8 cellular contexts compared by ENCODE assay signal in genomic region chr22:20418211-20418788, GRCh38. TPM values are rescaled to one million over a fixed set of nuclear protein-coding genes. Genes with fewer than 3 reads are reported as not detected.
DNase-seq lines count a peak whose midpoint lies in the region; ATAC-seq and TF ChIP-seq lines count a peak whose summit lies in the region.

No MANE protein-coding gene starts in this region.

- POLR2A ChIA-PET in CD4-positive, alpha-beta memory T cell (lab: Charles Lee; ENCODE audit: partially characterized antibody): interaction anchor here (0.7 to 1.6 kb wide), 8 partner anchors 9 to 154 kb away, joined by 3 to 13 read pairs (median 6); no protein-coding TSS in a partner anchor
- POLR2A ChIA-PET in PC-9 (lab: Charles Lee; ENCODE audit: unreplicated experiment): interaction anchor here (1.0 kb wide), 1 partner anchor 76 kb away, joined by 24 read pairs; no protein-coding TSS in a partner anchor
- POLR2A ChIA-PET in naive thymus-derived CD8-positive, alpha-beta T cell (lab: Charles Lee): interaction anchor here (0.6 to 2.9 kb wide), 14 partner anchors 9 to 346 kb away, joined by 3 to 14 read pairs (median 5); partner anchors contain the start of genes KLHL22 and MED15

- H3K27ac ChIP-seq in CD4-positive, alpha-beta memory T cell (ENCODE audit: low read depth, low read length): no peak overlapping the region
- no peak overlapping the region for H3K27ac ChIP-seq in PC-9

- CTCF ChIA-PET in CD4-positive, alpha-beta memory T cell (lab: Charles Lee; ENCODE audit: partially characterized antibody): interaction anchor here (0.6 to 4.8 kb wide), 52 partner anchors 9 to 563 kb away, joined by 3 to 107 read pairs (median 4); partner anchors contain the start of gene MED15
- CTCF ChIA-PET in PC-9 (lab: Charles Lee): interaction anchor here (0.5 to 0.8 kb wide), 5 partner anchors 30 to 123 kb away, joined by 3 to 21 read pairs (median 10); no protein-coding TSS in a partner anchor

- H3K4me3 ChIP-seq in CD4-positive, alpha-beta memory T cell (ENCODE audit: low read length in 2 of 2): peak overlapping the region in 1 of 2 donors; percentile 51
- H3K4me3 ChIP-seq in PC-9 (peak overlapping the region; percentile 46; the same call in 1 of the 2 replicates), fibroblast of mammary gland (ENCODE audit: control insufficient read depth, low read depth, low read length) (peak overlapping the region; percentile 47)

- intact Hi-C loops in CD4-positive, alpha-beta memory T cell (cut with micrococcal nuclease): loop anchor here (1.0 to 5.0 kb wide), 5 partner anchors 38 to 367 kb away; no protein-coding TSS in a partner anchor
- intact Hi-C loops in PC-9 (cut with micrococcal nuclease; ENCODE audit: unreplicated experiment): loop anchor here (2.0 to 5.0 kb wide), 2 partner anchors 189 to 261 kb away; no protein-coding TSS in a partner anchor

- no peak overlapping the region; the same call in 1 of the 2 replicates for H2AFZ ChIP-seq in PC-9

- peak; percentile 79 to 85 for ATAC-seq in naive thymus-derived CD8-positive, alpha-beta T cell
- ATAC-seq in stimulated activated naive B cell treated with anti-CD40 and anti-IgM and Interleukin-4, amounts not matched to agents 10 μg/mL and 1 μg/mL and 100 μg/mL, for 72 hours (replicated peaks): peak; percentile 91 to 93
- no peak for ATAC-seq in GM21737 (IDR thresholded peaks at IDR 0.05; ENCODE audit: unreplicated experiment)

- H3K9me2 ChIP-seq in PC-9 (ENCODE audit: insufficient read depth): no peaks in the 10 kb centered on the region

- BruUV-seq in PC-9 (replicated peaks; lab: Mats Ljungman, UMichigan): no TSS peak

- no peaks in the 10 kb centered on the region for H3K36me3 ChIP-seq in CD4-positive, alpha-beta memory T cell (ENCODE audit: insufficient read depth, low read length)
- H3K36me3 ChIP-seq in PC-9 (ENCODE audit: low read depth): no peaks in the 10 kb centered on the region

- H4K20me1 ChIP-seq in PC-9 (ENCODE audit: insufficient read depth): no peaks in the 10 kb centered on the region

- no peaks in the 10 kb centered on the region for H3F3A ChIP-seq in PC-9 (ENCODE audit: insufficient read depth, low read depth)

- peak; percentile 83 for TF ChIP-seq CTCF in PC-9 (conservative IDR thresholded peaks at IDR 0.05)
- TF ChIP-seq CTCF in fibroblast of mammary gland (conservative IDR thresholded peaks at IDR 0.05; ENCODE audit: control insufficient read depth, insufficient read depth, low read depth, low read length): peak; percentile 73

- peak; percentile 67 to 74 (median 69) for DNase-seq in CD4-positive, alpha-beta memory T cell
- DNase-seq in HS-5 (ENCODE audit: low read depth): peak; percentile 58
- peak in 1 of 2 experiments; percentile 50 for DNase-seq in PC-9
- DNase-seq in activated T-helper 1 cell treated with Interleukin-2 at 50 U/mL for 16 hours (ENCODE audit: low read depth): peak; percentile 57
- peak; percentile 79 for DNase-seq in fibroblast of mammary gland (ENCODE audit: low read depth)
- peak; percentile 52 to 85 (median 70) for DNase-seq in naive thymus-derived CD8-positive, alpha-beta T cell
- peak; percentile 39 for DNase-seq in stimulated activated naive B cell treated with anti-CD40 and anti-IgM and Interleukin-4, amounts not matched to agents 10 μg/mL and 1 μg/mL and 100 μg/mL, for 72 hours

- no peaks in the 10 kb centered on the region for H3K79me2 ChIP-seq in PC-9 (ENCODE audit: low read depth)

- H3K4me3 Mint-ChIP-seq in CD4-positive, alpha-beta memory T cell: peak overlapping the region in 7 of 8 donors; percentile 39 to 74 (median 70)
- peak overlapping the region; percentile 50 to 80 (median 66) for H3K4me3 Mint-ChIP-seq in naive thymus-derived CD8-positive, alpha-beta T cell
- H3K4me3 Mint-ChIP-seq in stimulated activated naive B cell treated with anti-CD40 and anti-IgM and Interleukin-4, amounts not matched to agents 10 μg/mL and 1 μg/mL and 100 μg/mL, for 72 hours: peak overlapping the region; percentile 66 to 75

- peaks cover 6% of the 10 kb centered on the region for H3K4me1 ChIP-seq in CD4-positive, alpha-beta memory T cell (ENCODE audit: insufficient read depth, low read length)
- no peaks in the 10 kb centered on the region for H3K4me1 ChIP-seq in PC-9 (replicated peaks; ENCODE audit: insufficient read depth)

- H3K9me3 Mint-ChIP-seq in CD4-positive, alpha-beta memory T cell: peaks cover 0 to 3% (median 0%) of the 10 kb centered on the region in 8 donors
- H3K9me3 Mint-ChIP-seq in naive thymus-derived CD8-positive, alpha-beta T cell: no peaks in the 10 kb centered on the region
- H3K9me3 Mint-ChIP-seq in stimulated activated naive B cell treated with anti-CD40 and anti-IgM and Interleukin-4, amounts not matched to agents 10 μg/mL and 1 μg/mL and 100 μg/mL, for 72 hours: no peaks in the 10 kb centered on the region

- peaks cover 0 to 8% (median 3%) of the 10 kb centered on the region in 4 donors for H3K4me1 Mint-ChIP-seq in CD4-positive, alpha-beta memory T cell
- H3K4me1 Mint-ChIP-seq in naive thymus-derived CD8-positive, alpha-beta T cell: peaks cover 0 to 3% (median under 1%) of the 10 kb centered on the region in 4 donors
- peaks cover 0 to 8% of the 10 kb centered on the region in 2 donors for H3K4me1 Mint-ChIP-seq in stimulated activated naive B cell treated with anti-CD40 and anti-IgM and Interleukin-4, amounts not matched to agents 10 μg/mL and 1 μg/mL and 100 μg/mL, for 72 hours

- no peaks in the 10 kb centered on the region for H3K9me3 ChIP-seq in CD4-positive, alpha-beta memory T cell (ENCODE audit: control insufficient read depth in 1 of 2, low read length in 2 of 2)
- no peaks in the 10 kb centered on the region for H3K9me3 ChIP-seq in PC-9 (ENCODE audit: insufficient read depth, low read depth)

- peak overlapping the region in 1 of 7 donors; percentile 35 for H3K27ac Mint-ChIP-seq in CD4-positive, alpha-beta memory T cell
- H3K27ac Mint-ChIP-seq in naive thymus-derived CD8-positive, alpha-beta T cell: peak overlapping the region in 3 of 10 donors; percentile 5 to 51 (median 51)
- H3K27ac Mint-ChIP-seq in stimulated activated naive B cell treated with anti-CD40 and anti-IgM and Interleukin-4, amounts not matched to agents 10 μg/mL and 1 μg/mL and 100 μg/mL, for 72 hours: no peak overlapping the region

- no peaks in the 10 kb centered on the region for H3K27me3 Mint-ChIP-seq in CD4-positive, alpha-beta memory T cell
- no peaks in the 10 kb centered on the region for H3K27me3 Mint-ChIP-seq in naive thymus-derived CD8-positive, alpha-beta T cell
- H3K27me3 Mint-ChIP-seq in stimulated activated naive B cell treated with anti-CD40 and anti-IgM and Interleukin-4, amounts not matched to agents 10 μg/mL and 1 μg/mL and 100 μg/mL, for 72 hours: peaks cover under 1 to 5% of the 10 kb centered on the region in 2 donors

- H3K4me2 ChIP-seq in PC-9: peak overlapping the region; percentile 72

- H3K36me3 Mint-ChIP-seq in CD4-positive, alpha-beta memory T cell: no peaks in the 10 kb centered on the region
- no peaks in the 10 kb centered on the region for H3K36me3 Mint-ChIP-seq in naive thymus-derived CD8-positive, alpha-beta T cell
- no peaks in the 10 kb centered on the region for H3K36me3 Mint-ChIP-seq in stimulated activated naive B cell treated with anti-CD40 and anti-IgM and Interleukin-4, amounts not matched to agents 10 μg/mL and 1 μg/mL and 100 μg/mL, for 72 hours

- H3K27me3 ChIP-seq in CD4-positive, alpha-beta memory T cell (ENCODE audit: insufficient read depth, low read length): no peaks in the 10 kb centered on the region
- H3K27me3 ChIP-seq in PC-9 (ENCODE audit: insufficient read depth, low read depth): no peaks in the 10 kb centered on the region

RNA-seq across cellular contexts. Expression of gene SCARF2, which starts 19.3 kb away (rescaled TPM):
- 1 to 10 TPM; 2.6 to 2.7 TPM for total RNA-seq in CD4-positive, alpha-beta memory T cell
- 1 to 10 TPM in 1 of 2 donors, under 1 TPM in 1; 0.12 to 1.1 TPM for polyA plus RNA-seq in CD4-positive, alpha-beta memory T cell
- total RNA-seq in PC-9 (2021): 0.52 and 1.7 TPM in 2 replicates
- total RNA-seq in naive thymus-derived CD8-positive, alpha-beta T cell: 1 to 10 TPM; 2.9 to 3.1 TPM
- polyA plus RNA-seq in naive thymus-derived CD8-positive, alpha-beta T cell: under 1 TPM; 0.07 to 0.51 (median 0.10) TPM

RNA-seq across cellular contexts. Expression of gene ZNF74, which starts 24.3 kb away (rescaled TPM):
- 10 to 100 TPM; 16.5 to 17.4 TPM for total RNA-seq in CD4-positive, alpha-beta memory T cell
- polyA plus RNA-seq in CD4-positive, alpha-beta memory T cell: 10 to 100 TPM in 1 of 2 donors, 1 to 10 TPM in 1; 3.0 to 10.1 TPM
- total RNA-seq in PC-9 (2021): 8.1 and 15.2 TPM in 2 replicates
- total RNA-seq in naive thymus-derived CD8-positive, alpha-beta T cell: 10 to 100 TPM; 12.9 to 14.5 TPM
- polyA plus RNA-seq in naive thymus-derived CD8-positive, alpha-beta T cell: 10 to 100 TPM in 1 of 3 donors, 1 to 10 TPM in 2; 6.7 to 10.7 (median 8.2) TPM
